Comparison of ENCODE assay signal across 11 cellular contexts in the genomic region with DNA sequence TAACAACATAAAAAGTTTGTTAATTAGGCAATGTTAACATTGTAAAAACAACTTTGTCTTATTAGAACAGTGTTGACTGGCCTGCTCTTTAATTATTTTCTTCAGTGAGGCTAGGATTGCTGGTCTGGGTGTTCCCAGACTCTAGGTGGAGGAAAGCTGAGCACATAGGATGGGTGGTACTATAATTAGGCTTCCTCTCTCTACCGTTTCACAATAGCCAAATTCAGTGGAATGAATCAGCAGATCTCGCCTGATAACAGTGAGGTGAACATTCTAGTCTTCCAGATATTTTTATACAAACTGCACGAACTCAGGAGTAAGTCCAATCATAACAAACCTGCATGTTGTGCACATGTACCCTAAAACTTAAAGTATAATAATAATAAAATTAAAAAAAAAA. TPM values are rescaled to one million over a fixed set of nuclear protein-coding genes. Genes with fewer than 3 reads are reported as not detected.
DNase-seq lines count a peak whose midpoint lies in the region; ATAC-seq and TF ChIP-seq lines count a peak whose summit lies in the region.
"Had no signal": no experiment of that assay in that cellular context is flagged by ENCODE, and none has a peak within 500 bp of the region (broad histone marks: within the 10 kb centered on the region; RNA-seq: fewer than 3 reads in every experiment).

No MANE protein-coding gene starts in this region.

- DNase-seq in heart right ventricle (peak in 1 of 2 donors; percentile 27), cardiac septum (ENCODE audit: low spot score) (no peak), PC-3 (peak; percentile 77), fibroblast of mammary gland (ENCODE audit: low read depth) (peak; percentile 51), GM19238 (ENCODE audit: insufficient read length, low spot score) (no peak)
- no peak for DNase-seq in stimulated activated effector memory CD8-positive, alpha-beta T cell treated with anti-CD3 and anti-CD28 coated beads, Interleukin-12 subunit alpha, Interleukin-12 subunit beta, amount 100 ng/mL, for 72 hours (ENCODE audit: low spot score in 2 of 2)
- DNase-seq: NCI-H1436 had no signal

- POLR2A ChIA-PET in PC-3 (lab: Charles Lee; ENCODE audit: unreplicated experiment): no interaction called here

- no peak overlapping the region for H3K4me3 ChIP-seq in heart right ventricle
- no peak overlapping the region for H3K4me3 ChIP-seq in PC-3 (ENCODE audit: low read length)
- H3K4me3 ChIP-seq in fibroblast of mammary gland (ENCODE audit: control insufficient read depth, low read depth, low read length): no peak overlapping the region
- H3K4me3 ChIP-seq: cardiac muscle cell, skin epidermis had no signal

- H4K20me1 ChIP-seq in PC-3 (ENCODE audit: low read length): no peaks in the 10 kb centered on the region

- BruUV-seq in PC-3 (replicated peaks; lab: Mats Ljungman, UMichigan): no TSS peak

- peaks cover 4% of the 10 kb centered on the region for H3F3A ChIP-seq in PC-3 (ENCODE audit: low read length, unreplicated experiment)

- no peak for TF ChIP-seq CTCF in heart right ventricle (IDR thresholded peaks at IDR 0.05)
- TF ChIP-seq CTCF in PC-3 (conservative IDR thresholded peaks at IDR 0.05; ENCODE audit: low read depth, low read length): no peak
- TF ChIP-seq CTCF in fibroblast of mammary gland (conservative IDR thresholded peaks at IDR 0.05; ENCODE audit: control insufficient read depth, insufficient read depth, low read depth, low read length): no peak

- intact Hi-C loops in heart right ventricle (cut with DNase I): loop anchor here in 1 of 10 donors (10.0 kb wide), 1 partner anchor 285 kb away; no protein-coding TSS in a partner anchor
- intact Hi-C loops in cardiac septum (cut with DNase I): no loop called here
- intact Hi-C loops in PC-3 (cut with micrococcal nuclease): loop anchor here (10.0 kb wide), 1 partner anchor 455 kb away; no protein-coding TSS in a partner anchor

- no peak overlapping the region for H3K4me3 Mint-ChIP-seq in stimulated activated effector memory CD8-positive, alpha-beta T cell treated with anti-CD3 and anti-CD28 coated beads, Interleukin-12 subunit alpha, Interleukin-12 subunit beta, amount 100 ng/mL, for 72 hours

- peaks cover 12% of the 10 kb centered on the region for H3K36me3 Mint-ChIP-seq in stimulated activated effector memory CD8-positive, alpha-beta T cell treated with anti-CD3 and anti-CD28 coated beads, Interleukin-12 subunit alpha, Interleukin-12 subunit beta, amount 100 ng/mL, for 72 hours

- peak overlapping the region; percentile 60; the same call in 1 of the 2 replicates for H2AFZ ChIP-seq in PC-3 (ENCODE audit: low read length)

- no peak overlapping the region for H3K9ac ChIP-seq in PC-3 (ENCODE audit: low read length)

- H3K4me2 ChIP-seq in PC-3 (ENCODE audit: low read length): peak overlapping the region; percentile 42

- H3K9me3 ChIP-seq in heart right ventricle (no peaks in the 10 kb centered on the region), PC-3 (ENCODE audit: low read length) (no peaks in the 10 kb centered on the region)

- H3K27ac ChIP-seq in heart right ventricle (peak overlapping the region in 8 of 10 donors; percentile 13 to 64 (median 36)), PC-3 (ENCODE audit: low read length) (0 out of 2 replicates have a peak overlapping the region, but pooled peaks have one; percentile 14)
- H3K27ac ChIP-seq: cardiac muscle cell, skin epidermis had no signal

- H3K9me3 Mint-ChIP-seq in stimulated activated effector memory CD8-positive, alpha-beta T cell treated with anti-CD3 and anti-CD28 coated beads, Interleukin-12 subunit alpha, Interleukin-12 subunit beta, amount 100 ng/mL, for 72 hours: no peaks in the 10 kb centered on the region

- H3K4me1 Mint-ChIP-seq in stimulated activated effector memory CD8-positive, alpha-beta T cell treated with anti-CD3 and anti-CD28 coated beads, Interleukin-12 subunit alpha, Interleukin-12 subunit beta, amount 100 ng/mL, for 72 hours: peaks cover 18% of the 10 kb centered on the region

- H3K27me3 ChIP-seq in heart right ventricle (no peaks in the 10 kb centered on the region), PC-3 (ENCODE audit: low read length) (no peaks in the 10 kb centered on the region)

- H3K79me2 ChIP-seq in PC-3 (ENCODE audit: low read length): no peaks in the 10 kb centered on the region

- H3K4me1 ChIP-seq in heart right ventricle (peaks cover 0 to 24% (median 5%) of the 10 kb centered on the region in 9 donors), PC-3 (ENCODE audit: insufficient read depth, low read length) (peaks cover 11% of the 10 kb centered on the region)

- 31 to 36% methylated on average over 3 of the region's 3 CpGs for WGBS in heart right ventricle, 2 donors

- H3K36me3 ChIP-seq in heart right ventricle: peaks cover 0 to 7% (median 0%) of the 10 kb centered on the region in 9 donors
- H3K36me3 ChIP-seq in PC-3 (ENCODE audit: low read depth, low read length): no peaks in the 10 kb centered on the region
- H3K36me3 ChIP-seq: cardiac muscle cell had no signal

- peak overlapping the region; percentile 37 for H3K27ac Mint-ChIP-seq in stimulated activated effector memory CD8-positive, alpha-beta T cell treated with anti-CD3 and anti-CD28 coated beads, Interleukin-12 subunit alpha, Interleukin-12 subunit beta, amount 100 ng/mL, for 72 hours

- ATAC-seq in heart right ventricle (peak; percentile 73 to 96 (median 86)), PC-3 (peak; percentile 75), HG02938 (IDR thresholded peaks at IDR 0.05; ENCODE audit: unreplicated experiment) (no peak), HG02884 (IDR thresholded peaks at IDR 0.05; ENCODE audit: unreplicated experiment) (no peak)
- ATAC-seq in stimulated activated effector memory CD8-positive, alpha-beta T cell treated with anti-CD3 and anti-CD28 coated beads, Interleukin-12 subunit alpha, Interleukin-12 subunit beta, amount 100 ng/mL, for 72 hours: no peak

- no peaks in the 10 kb centered on the region for H3K9me2 ChIP-seq in PC-3 (replicated peaks; ENCODE audit: low read length)

- CTCF ChIA-PET in PC-3 (lab: Charles Lee): no interaction called here

RNA-seq across cellular contexts. Expression of a gene that starts 11.9 kb away (rescaled TPM):
- total RNA-seq in heart right ventricle: 1 to 10 TPM in 2 of 10 donors, under 1 TPM in 8; 0.17 to 1.1 (median 0.47) TPM
- polyA plus RNA-seq in heart right ventricle: 1 to 10 TPM in 1 of 2 donors, under 1 TPM in 1; 0.33 to 1.9 TPM
- total RNA-seq in cardiac septum: 0.51 TPM
- total RNA-seq in PC-3 (2014; rRNA removed): not detected in 2 replicates
- total RNA-seq: cardiac muscle cell had no signal
- polyA plus RNA-seq: cardiac muscle cell had no signal

RNA-seq across cellular contexts. Expression of a gene that starts 34.7 kb away (rescaled TPM):
- total RNA-seq in heart right ventricle: 1 to 10 TPM in 3 of 10 donors, under 1 TPM in 7; 0.11 to 2.4 (median 0.33) TPM
- polyA plus RNA-seq in heart right ventricle: under 1 TPM; 0.22 to 0.65 TPM
- total RNA-seq in cardiac septum: 0.75 TPM
- 4.6 and 4.7 TPM in 2 replicates for total RNA-seq in PC-3 (2014; rRNA removed)
- total RNA-seq: cardiac muscle cell had no signal
- polyA plus RNA-seq: cardiac muscle cell had no signal

Comparison
In these comparisons a context has a peak if more than half of its experiments do, and no peak if none do; other contexts are left out.
1. ATAC-seq: peak in heart right ventricle (8 of 8) and PC-3 (single experiment); none in stimulated activated effector memory CD8-positive, alpha-beta T cell treated with anti-CD3 and anti-CD28 coated beads, Interleukin-12 subunit alpha, Interleukin-12 subunit beta, amount 100 ng/mL, for 72 hours (single experiment), HG02938 (single experiment) and HG02884 (single experiment).
2. DNase-seq: peak in PC-3 (single experiment) and fibroblast of mammary gland (single experiment); none in cardiac septum (single experiment), stimulated activated effector memory CD8-positive, alpha-beta T cell treated with anti-CD3 and anti-CD28 coated beads, Interleukin-12 subunit alpha, Interleukin-12 subunit beta, amount 100 ng/mL, for 72 hours (0 of 2) and GM19238 (single experiment).